Comparison of ENCODE assay signal across 12 cellular contexts in the genomic region with DNA sequence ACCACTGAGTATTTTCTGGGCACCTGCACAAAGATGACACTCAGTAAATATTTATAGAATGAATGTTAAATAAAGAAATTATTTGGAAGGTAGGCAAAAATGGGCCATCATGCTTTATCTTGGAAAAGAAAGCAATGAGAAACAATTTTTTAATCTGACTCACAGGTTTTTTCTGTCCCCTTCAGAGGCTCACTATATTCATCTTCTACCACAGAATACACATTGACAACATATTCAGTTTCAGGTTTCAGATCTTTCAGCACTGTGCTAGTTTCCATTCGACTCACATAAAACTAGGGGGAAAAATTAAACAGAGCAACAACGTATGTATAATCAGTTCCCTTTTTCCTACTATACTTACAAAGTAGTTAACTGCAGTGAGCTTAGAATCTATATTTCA. TPM values are rescaled to one million over a fixed set of nuclear protein-coding genes. Genes with fewer than 3 reads are reported as not detected.
DNase-seq lines count a peak whose midpoint lies in the region; ATAC-seq and TF ChIP-seq lines count a peak whose summit lies in the region.
"Had no signal": no experiment of that assay in that cellular context is flagged by ENCODE, and none has a peak within 500 bp of the region (broad histone marks: within the 10 kb centered on the region; RNA-seq: fewer than 3 reads in every experiment).

No MANE protein-coding gene starts in this region.

- peaks cover 0 to 9% of the 10 kb centered on the region in 2 donors for H3K9me3 Mint-ChIP-seq in activated T-cell treated with anti-CD3 and anti-CD28 coated beads, Interleukin-2, amount 50 U/mL, for 72 hours
- H3K9me3 Mint-ChIP-seq in HFFc6 = no peaks in the 10 kb centered on the region
- peaks cover 9 to 17% of the 10 kb centered on the region in 2 donors for H3K9me3 Mint-ChIP-seq in stimulated activated naive CD8-positive, alpha-beta T cell treated with anti-CD3 and anti-CD28 coated beads, Interleukin-15, amount 100 ng/mL, for 72 hours
- H3K9me3 Mint-ChIP-seq in stimulated activated memory B cell treated with anti-CD40 and anti-IgM and Interleukin-4, amounts not matched to agents 10 μg/mL and 1 μg/mL and 100 μg/mL, for 72 hours = peaks cover 2% of the 10 kb centered on the region

- no peak overlapping the region for H3K4me3 Mint-ChIP-seq in activated T-cell treated with anti-CD3 and anti-CD28 coated beads, Interleukin-2, amount 50 U/mL, for 72 hours
- H3K4me3 Mint-ChIP-seq in HFFc6 = peak overlapping the region; percentile 29; the same call in 1 of the 2 replicates
- H3K4me3 Mint-ChIP-seq in stimulated activated naive CD8-positive, alpha-beta T cell treated with anti-CD3 and anti-CD28 coated beads, Interleukin-15, amount 100 ng/mL, for 72 hours = no peak overlapping the region
- no peak overlapping the region for H3K4me3 Mint-ChIP-seq in stimulated activated memory B cell treated with anti-CD40 and anti-IgM and Interleukin-4, amounts not matched to agents 10 μg/mL and 1 μg/mL and 100 μg/mL, for 72 hours
- H3K4me3 Mint-ChIP-seq: activated naive CD8-positive, alpha-beta T cell had no signal

- H3K27me3 Mint-ChIP-seq in activated T-cell treated with anti-CD3 and anti-CD28 coated beads, Interleukin-2, amount 50 U/mL, for 72 hours (ENCODE audit: low read depth) = peaks cover 31% of the 10 kb centered on the region
- H3K27me3 Mint-ChIP-seq in HFFc6 (ENCODE audit: insufficient read depth) = peaks cover 4% of the 10 kb centered on the region; the same call in 1 of the 2 replicates
- peaks cover 18% of the 10 kb centered on the region for H3K27me3 Mint-ChIP-seq in stimulated activated naive CD8-positive, alpha-beta T cell treated with anti-CD3 and anti-CD28 coated beads, Interleukin-15, amount 100 ng/mL, for 72 hours
- H3K27me3 Mint-ChIP-seq in stimulated activated memory B cell treated with anti-CD40 and anti-IgM and Interleukin-4, amounts not matched to agents 10 μg/mL and 1 μg/mL and 100 μg/mL, for 72 hours = peaks cover 20% of the 10 kb centered on the region

- no peak for DNase-seq in activated T-cell treated with anti-CD3 and anti-CD28 coated beads, Interleukin-2, amount 50 U/mL, for 72 hours
- DNase-seq in activated T-cell treated with anti-CD3 and anti-CD28 coated beads, Interleukin-2, amount 50 U/mL, for 48 hours = no peak
- DNase-seq in HFFc6 (peak; percentile 39), SKM-1 treated with dmso at 0.1 percent for 144 hours (lab: John Stamatoyannopoulos, UW; ENCODE audit: unreplicated experiment) (no peak), NCI-H748 (lab: John Stamatoyannopoulos, UW; ENCODE audit: unreplicated experiment) (no peak)
- DNase-seq in stimulated activated naive CD8-positive, alpha-beta T cell treated with anti-CD3 and anti-CD28 coated beads, Interleukin-15, amount 100 ng/mL, for 72 hours = no peak
- DNase-seq: erythroblast; Karpas-422; NK-92 treated with Interleukin-12 subunit alpha and Interleukin-12 subunit beta, amount 100 ng/mL, for 24 hours had no signal

- no peak for TF ChIP-seq CTCF in HFFc6 (IDR thresholded peaks at IDR 0.05)

- no peak overlapping the region for H3K27ac Mint-ChIP-seq in activated T-cell treated with anti-CD3 and anti-CD28 coated beads, Interleukin-2, amount 50 U/mL, for 72 hours
- peak overlapping the region; percentile 51 for H3K27ac Mint-ChIP-seq in HFFc6
- H3K27ac Mint-ChIP-seq in stimulated activated naive CD8-positive, alpha-beta T cell treated with anti-CD3 and anti-CD28 coated beads, Interleukin-15, amount 100 ng/mL, for 72 hours = no peak overlapping the region
- no peak overlapping the region for H3K27ac Mint-ChIP-seq in stimulated activated memory B cell treated with anti-CD40 and anti-IgM and Interleukin-4, amounts not matched to agents 10 μg/mL and 1 μg/mL and 100 μg/mL, for 72 hours
- H3K27ac Mint-ChIP-seq: activated naive CD8-positive, alpha-beta T cell had no signal

- ATAC-seq in activated T-cell treated with anti-CD3 and anti-CD28 coated beads, Interleukin-2, amount 50 U/mL, for 72 hours (replicated peaks in 1 of 2) = peak; percentile 92 to 96
- ATAC-seq in HG03457 (IDR thresholded peaks at IDR 0.05; ENCODE audit: unreplicated experiment) = peak; percentile 94
- peak; percentile 98 for ATAC-seq in stimulated activated naive CD8-positive, alpha-beta T cell treated with anti-CD3 and anti-CD28 coated beads, Interleukin-15, amount 100 ng/mL, for 72 hours
- no peak for ATAC-seq in stimulated activated memory B cell treated with anti-CD40 and anti-IgM and Interleukin-4, amounts not matched to agents 10 μg/mL and 1 μg/mL and 100 μg/mL, for 72 hours

- H3K36me3 Mint-ChIP-seq in activated T-cell treated with anti-CD3 and anti-CD28 coated beads, Interleukin-2, amount 50 U/mL, for 72 hours (ENCODE audit: insufficient read depth in 2 of 2) = peaks cover 0 to 6% of the 10 kb centered on the region in 2 donors
- peaks cover 53% of the 10 kb centered on the region for H3K36me3 Mint-ChIP-seq in HFFc6 (ENCODE audit: low read depth)
- H3K36me3 Mint-ChIP-seq in stimulated activated memory B cell treated with anti-CD40 and anti-IgM and Interleukin-4, amounts not matched to agents 10 μg/mL and 1 μg/mL and 100 μg/mL, for 72 hours = no peaks in the 10 kb centered on the region
- H3K36me3 Mint-ChIP-seq: activated naive CD8-positive, alpha-beta T cell had no signal

- peaks cover 16% of the 10 kb centered on the region for H3K4me1 Mint-ChIP-seq in activated T-cell treated with anti-CD3 and anti-CD28 coated beads, Interleukin-2, amount 50 U/mL, for 72 hours (ENCODE audit: low read depth)
- peaks cover 63% of the 10 kb centered on the region for H3K4me1 Mint-ChIP-seq in HFFc6 (ENCODE audit: low read depth)
- peaks cover 17% of the 10 kb centered on the region for H3K4me1 Mint-ChIP-seq in stimulated activated naive CD8-positive, alpha-beta T cell treated with anti-CD3 and anti-CD28 coated beads, Interleukin-15, amount 100 ng/mL, for 72 hours
- no peaks in the 10 kb centered on the region for H3K4me1 Mint-ChIP-seq in stimulated activated memory B cell treated with anti-CD40 and anti-IgM and Interleukin-4, amounts not matched to agents 10 μg/mL and 1 μg/mL and 100 μg/mL, for 72 hours

RNA-seq across cellular contexts. Expression of a gene that starts 58.3 kb away (rescaled TPM):
- not detected for total RNA-seq in activated T-cell treated with anti-CD3 and anti-CD28 coated beads, Interleukin-2, amount 50 U/mL, for 72 hours
- total RNA-seq in HFFc6 (2021; fragmentation: NEBNext Ultra II Directional; extraction: Animal tissue kit (Norgen Biotek cat#: 25700)) = 100 to 1,000 TPM; 205 to 304 (median 227) TPM

Comparison
In these comparisons a context has a peak if more than half of its experiments do, and no peak if none do; other contexts are left out.
1. RNA of a gene that starts 58.3 kb away (total RNA-seq): 205 to 304 TPM in HFFc6; not detected in activated T-cell treated with anti-CD3 and anti-CD28 coated beads, Interleukin-2, amount 50 U/mL, for 72 hours; every median in the first group is over 100 times any median in the second.